25 cellular contexts compared by ENCODE assay signal in genomic region chr4:30454504-30454903, GRCh38.
DNase-seq lines count a peak whose midpoint lies in the region; ATAC-seq, FAIRE-seq and TF ChIP-seq lines count a peak whose summit lies in the region.
"Had no signal": no experiment of that assay in that cellular context is flagged by ENCODE, and none has a peak within 500 bp of the region (broad histone marks: within the 10 kb centered on the region; RNA-seq: fewer than 3 reads in every experiment).

No MANE protein-coding gene starts in this region.

- H3K9me3 Mint-ChIP-seq in effector memory CD8-positive, alpha-beta T cell, result peaks cover 15 to 33% of the 10 kb centered on the region in 2 donors

- FAIRE-seq in bronchial epithelial cell (lab: Jason Lieb, UNC) (no peak), urothelium cell line (lab: Jason Lieb, UNC) (peak; percentile 76)
- FAIRE-seq: A549, G401.6, GM12891, GM19239 had no signal

- peaks cover 3% of the 10 kb centered on the region for H3K36me3 Mint-ChIP-seq in effector memory CD8-positive, alpha-beta T cell (ENCODE audit: insufficient read depth)
- H3K36me3 Mint-ChIP-seq: CD14-positive monocyte; CD4-positive, alpha-beta memory T cell; CD4-positive, CD25-positive, alpha-beta regulatory T cell; CD8-positive, alpha-beta memory T cell had no signal

- H3K27me3 ChIP-seq in bronchial epithelial cell (ENCODE audit: control insufficient read depth, insufficient read depth, low read length), result no peaks in the 10 kb centered on the region
- H3K27me3 ChIP-seq: BE2C, BLaER1 had no signal

- DNase-seq in ELR (ENCODE audit: low read depth) (peak; percentile 3), bronchial epithelial cell (ENCODE audit: low read depth) (peak; percentile 8), epithelial cell of esophagus (ENCODE audit: low read depth) (peak; percentile 2), urothelium cell line (ENCODE audit: low spot score) (no peak), SIG-M5 treated with dmso at 0.1 percent for 504 hours (lab: John Stamatoyannopoulos, UW; ENCODE audit: unreplicated experiment) (no peak), NCI-H510A (lab: John Stamatoyannopoulos, UW) (no peak)
- no peak for DNase-seq in effector memory CD8-positive, alpha-beta T cell
- DNase-seq: BE2C; C1 segment of cervical spinal cord; CD4-positive, alpha-beta memory T cell; CD4-positive, CD25-positive, alpha-beta regulatory T cell; CD8-positive, alpha-beta memory T cell; COR-L47; DMS 273 treated with DMSO at 0.1 percent for 48 hours; DMS153; DMS79; DND-41; EL; GF-D8 had no signal

- H3K27ac Mint-ChIP-seq in effector memory CD8-positive, alpha-beta T cell, result no peak overlapping the region
- H3K27ac Mint-ChIP-seq: CD14-positive monocyte; CD4-positive, alpha-beta memory T cell; CD4-positive, CD25-positive, alpha-beta regulatory T cell; CD8-positive, alpha-beta memory T cell had no signal

- no peak overlapping the region for H3K4me3 Mint-ChIP-seq in effector memory CD8-positive, alpha-beta T cell
- H3K4me3 Mint-ChIP-seq: CD14-positive monocyte; CD4-positive, alpha-beta memory T cell; CD4-positive, CD25-positive, alpha-beta regulatory T cell; CD8-positive, alpha-beta memory T cell had no signal

- H3K4me3 ChIP-seq in bronchial epithelial cell (ENCODE audit: low read depth, low read length) (no peak overlapping the region), epithelial cell of esophagus (ENCODE audit: low read length) (no peak overlapping the region)
- H3K4me3 ChIP-seq: A549, BLaER1 had no signal

- H3K4me1 Mint-ChIP-seq in effector memory CD8-positive, alpha-beta T cell (ENCODE audit: low read depth in 2 of 2), result no peaks in the 10 kb centered on the region
- H3K4me1 Mint-ChIP-seq: CD14-positive monocyte; CD4-positive, alpha-beta memory T cell; CD4-positive, CD25-positive, alpha-beta regulatory T cell; CD8-positive, alpha-beta memory T cell had no signal

- ATAC-seq in effector memory CD8-positive, alpha-beta T cell (replicated peaks), result no peak
- ATAC-seq: A549 had no signal

- no peaks in the 10 kb centered on the region for H3K36me3 ChIP-seq in bronchial epithelial cell (ENCODE audit: control insufficient read depth, insufficient read depth, low read length)
- H3K36me3 ChIP-seq: BE2C, BLaER1 had no signal

- TF ChIP-seq CTCF in bronchial epithelial cell (IDR thresholded peaks at IDR 0.05; ENCODE audit: insufficient read depth, low read length, severe bottlenecking) (no peak), epithelial cell of esophagus (IDR thresholded peaks at IDR 0.05; ENCODE audit: insufficient read depth, low read depth, low read length, missing control alignments) (no peak)

- H3K27me3 Mint-ChIP-seq in effector memory CD8-positive, alpha-beta T cell, result no peaks in the 10 kb centered on the region
- H3K27me3 Mint-ChIP-seq: CD4-positive, alpha-beta memory T cell; CD4-positive, CD25-positive, alpha-beta regulatory T cell; CD8-positive, alpha-beta memory T cell had no signal

Comparison
In these comparisons a context has a peak if more than half of its experiments do, and no peak if none do; other contexts are left out.
1. DNase-seq: peak in ELR (single experiment), bronchial epithelial cell (single experiment) and epithelial cell of esophagus (single experiment); none in urothelium cell line (single experiment), SIG-M5 treated with dmso at 0.1 percent for 504 hours (single experiment), effector memory CD8-positive, alpha-beta T cell (0 of 3) and NCI-H510A (single experiment).